15 cellular contexts compared by ENCODE assay signal in genomic region chr3:129461461-129462146, GRCh38. TPM values are rescaled to one million over a fixed set of nuclear protein-coding genes. Genes with fewer than 3 reads are reported as not detected.
DNase-seq lines count a peak whose midpoint lies in the region; ATAC-seq and TF ChIP-seq lines count a peak whose summit lies in the region.
"Had no signal": no experiment of that assay in that cellular context is flagged by ENCODE, and none has a peak within 500 bp of the region (broad histone marks: within the 10 kb centered on the region; RNA-seq: fewer than 3 reads in every experiment).

No MANE protein-coding gene starts in this region.

- H3K4me3 ChIP-seq in PC-9 (no peak overlapping the region), liver (ENCODE audit: low read depth in 1 of 3, low read length in 3 of 3) (no peak overlapping the region)

- no peaks in the 10 kb centered on the region for H4K20me1 ChIP-seq in PC-9 (ENCODE audit: insufficient read depth)

- peaks cover 13% of the 10 kb centered on the region for H3K4me1 Mint-ChIP-seq in endothelial cell (ENCODE audit: unreplicated experiment)
- peaks cover 0 to 4% (median 2%) of the 10 kb centered on the region in 3 donors for H3K4me1 Mint-ChIP-seq in T-cell

- no peak overlapping the region for H3K9ac ChIP-seq in liver (ENCODE audit: low read depth in 1 of 2, low read length in 2 of 2)

- WGBS in liver, result 69% methylated on average over 6 of the region's 6 CpGs

- no peaks in the 10 kb centered on the region for H3K9me2 ChIP-seq in PC-9 (ENCODE audit: insufficient read depth)

- H3K27ac ChIP-seq in PC-9, result peak overlapping the region; percentile 83
- peak overlapping the region; percentile 0 to 18 for H3K27ac ChIP-seq in liver (ENCODE audit: low read depth in 1 of 2, low read length in 2 of 2)

- no peaks in the 10 kb centered on the region for H3K27me3 Mint-ChIP-seq in endothelial cell (ENCODE audit: unreplicated experiment)
- H3K27me3 Mint-ChIP-seq in T-cell, result no peaks in the 10 kb centered on the region
- H3K27me3 Mint-ChIP-seq: type B pancreatic cell had no signal

- POLR2A ChIA-PET in PC-9 (lab: Charles Lee; ENCODE audit: unreplicated experiment) (interaction anchor here (0.6 kb wide), 1 partner anchor 811 kb away, joined by 9 read pairs; no protein-coding TSS in a partner anchor), T-cell (lab: Charles Lee) (no interaction called here)

- peaks cover 33% of the 10 kb centered on the region for H3K4me1 ChIP-seq in PC-9 (replicated peaks; ENCODE audit: insufficient read depth)
- peaks cover 5 to 20% (median 15%) of the 10 kb centered on the region in 4 donors for H3K4me1 ChIP-seq in liver (ENCODE audit: control insufficient read depth in 4 of 4, insufficient read depth in 4 of 4, low read length in 3 of 4)

- ATAC-seq in GM18508 (IDR thresholded peaks at IDR 0.05; ENCODE audit: insufficient read depth, unreplicated experiment), result peak; percentile 47
- ATAC-seq in HG03460 (IDR thresholded peaks at IDR 0.05; ENCODE audit: unreplicated experiment), result no peak
- no peak for ATAC-seq in T-cell (replicated peaks in 1 of 4)
- ATAC-seq: sciatic nerve had no signal

- peak overlapping the region; percentile 60 for H3K4me2 ChIP-seq in PC-9

- no peaks in the 10 kb centered on the region for H3K9me3 ChIP-seq in PC-9 (ENCODE audit: insufficient read depth, low read depth)
- H3K9me3 ChIP-seq in liver (ENCODE audit: control insufficient read depth in 4 of 4, low read length in 3 of 4), result no peaks in the 10 kb centered on the region

- H3K36me3 Mint-ChIP-seq in endothelial cell (ENCODE audit: low read depth, unreplicated experiment) (peaks cover 10% of the 10 kb centered on the region), T-cell (peaks cover 41% of the 10 kb centered on the region)

- no peaks in the 10 kb centered on the region for H3K27me3 ChIP-seq in PC-9 (ENCODE audit: insufficient read depth, low read depth)
- no peaks in the 10 kb centered on the region for H3K27me3 ChIP-seq in liver (ENCODE audit: control insufficient read depth in 4 of 4, insufficient read depth in 4 of 4, low read length in 3 of 4)

- H3F3A ChIP-seq in PC-9 (ENCODE audit: insufficient read depth, low read depth), result peaks cover 31% of the 10 kb centered on the region

- H3K4me3 Mint-ChIP-seq in endothelial cell (ENCODE audit: unreplicated experiment) (no peak overlapping the region), T-cell (no peak overlapping the region)
- H3K4me3 Mint-ChIP-seq: type B pancreatic cell had no signal

- no peak overlapping the region for H2AFZ ChIP-seq in PC-9

- no TSS peak for BruUV-seq in PC-9 (replicated peaks; lab: Mats Ljungman, UMichigan)

- DNase-seq in PC-9 (peak; percentile 20 to 91), endothelial cell (ENCODE audit: low spot score) (no peak), NCI-H1694 treated with DMSO at 0.1 percent for 48 hours (lab: John Stamatoyannopoulos, UW) (no peak), T-cell (no peak)
- no peak for DNase-seq in effector CD8-positive, alpha-beta T cell (lab: John Stamatoyannopoulos, UW)
- DNase-seq: activated CD4-positive, alpha-beta T cell treated with anti-CD3 and anti-CD28 coated beads, Interleukin-2, amount 50 U/mL, for 48 hours; activated naive CD4-positive, alpha-beta T cell treated with anti-CD3 and anti-CD28 coated beads, Interleukin-2, amount 50 U/mL, for 16 hours; cortex of kidney; H7; NCI-H526 had no signal

- TF ChIP-seq RAD21 in liver (IDR thresholded peaks at IDR 0.05), result no peak

- no peaks in the 10 kb centered on the region for H3K9me3 Mint-ChIP-seq in endothelial cell (ENCODE audit: unreplicated experiment)
- no peaks in the 10 kb centered on the region for H3K9me3 Mint-ChIP-seq in T-cell
- H3K9me3 Mint-ChIP-seq: type B pancreatic cell had no signal

- CTCF ChIA-PET in PC-9 (lab: Charles Lee), result interaction anchor here (1.0 kb wide), 1 partner anchor 78 kb away, joined by 3 read pairs; no protein-coding TSS in a partner anchor
- CTCF ChIA-PET in T-cell (lab: Charles Lee), result no interaction called here

- no peaks in the 10 kb centered on the region for H3K79me2 ChIP-seq in PC-9 (ENCODE audit: low read depth)

- TF ChIP-seq CTCF in PC-9 (conservative IDR thresholded peaks at IDR 0.05), result no peak
- TF ChIP-seq CTCF in endothelial cell (IDR thresholded peaks at IDR 0.05; ENCODE audit: unreplicated experiment), result no peak
- no peak for TF ChIP-seq CTCF in liver (IDR thresholded peaks at IDR 0.05; ENCODE audit: low read depth, low read length, missing input control)

- H3K27ac Mint-ChIP-seq in endothelial cell (ENCODE audit: unreplicated experiment), result peak overlapping the region; percentile 74
- no peak overlapping the region for H3K27ac Mint-ChIP-seq in T-cell
- H3K27ac Mint-ChIP-seq: type B pancreatic cell had no signal

- intact Hi-C loops in PC-9 (cut with micrococcal nuclease; ENCODE audit: unreplicated experiment), result loop anchor here (1.0 kb wide), 1 partner anchor 24 kb away; no protein-coding TSS in a partner anchor

- H3K36me3 ChIP-seq in PC-9 (ENCODE audit: low read depth) (0 out of 2 replicates have a peak, but pooled peaks cover under 1% of the 10 kb centered on the region), liver (ENCODE audit: control insufficient read depth in 4 of 4, insufficient read depth in 3 of 4, low read depth in 1 of 4, low read length in 3 of 4) (peaks cover 0 to 5% (median 0%) of the 10 kb centered on the region in 4 donors)

TF ChIP-seq in liver, 16 proteins besides CTCF, POLR2A, EP300 and RAD21:
- peak in 1 of 2 donors; percentile 18 for TF ChIP-seq HNF4A (conservative IDR thresholded peaks at IDR 0.05)
- TF ChIP-seq RXRA (IDR thresholded peaks at IDR 0.05), result peak in 1 of 2 donors; percentile 43
- TF ChIP-seq ZBTB33 (IDR thresholded peaks at IDR 0.05), result no peak
TF ChIP-seq in liver: peak in this region for 2.

RNA-seq across cellular contexts. Expression of gene IFT122, which starts 21.6 kb away (rescaled TPM):
- total RNA-seq in PC-9 (2021) (44.8 and 55.6 TPM in 2 replicates), endothelial cell (ENCODE audit: unreplicated experiment) (25.1 TPM), liver (10 to 100 TPM; 14.9 to 25.8 TPM), T-cell (10 to 100 TPM; 15.0 to 23.9 (median 18.1) TPM)
- 1 to 10 TPM; 3.3 to 6.3 TPM for polyA plus RNA-seq in liver

RNA-seq across cellular contexts. Expression of gene MBD4, which starts 21.9 kb away (rescaled TPM):
- 48.6 and 49.4 TPM in 2 replicates for total RNA-seq in PC-9 (2021)
- 30.6 TPM for total RNA-seq in endothelial cell (ENCODE audit: unreplicated experiment)
- total RNA-seq in liver, result 10 to 100 TPM; 16.9 to 17.1 TPM
- 10 to 100 TPM; 17.4 to 24.8 TPM for polyA plus RNA-seq in liver
- total RNA-seq in T-cell, result 10 to 100 TPM; 43.1 to 59.4 (median 45.2) TPM

RNA-seq across cellular contexts. Expression of gene EFCAB12, which starts 33.2 kb away (rescaled TPM):
- total RNA-seq in PC-9 (2021) (2.0 and 2.2 TPM in 2 replicates), endothelial cell (ENCODE audit: unreplicated experiment) (0.21 TPM), liver (under 1 TPM; 0.37 to 0.67 TPM), T-cell (1 to 10 TPM; 1.2 to 2.7 (median 2.2) TPM)
- 1 to 10 TPM in 1 of 2 donors, under 1 TPM in 1; 0.62 to 2.4 TPM for polyA plus RNA-seq in liver

Comparison
In these comparisons a context has a peak if more than half of its experiments do, and no peak if none do; other contexts are left out.
1. DNase-seq: peak in PC-9 (2 of 2); none in endothelial cell (single experiment), NCI-H1694 treated with DMSO at 0.1 percent for 48 hours (single experiment), effector CD8-positive, alpha-beta T cell (single experiment) and T-cell (0 of 34).